Comparison of ENCODE assay signal across 8 cellular contexts in the genomic region with DNA sequence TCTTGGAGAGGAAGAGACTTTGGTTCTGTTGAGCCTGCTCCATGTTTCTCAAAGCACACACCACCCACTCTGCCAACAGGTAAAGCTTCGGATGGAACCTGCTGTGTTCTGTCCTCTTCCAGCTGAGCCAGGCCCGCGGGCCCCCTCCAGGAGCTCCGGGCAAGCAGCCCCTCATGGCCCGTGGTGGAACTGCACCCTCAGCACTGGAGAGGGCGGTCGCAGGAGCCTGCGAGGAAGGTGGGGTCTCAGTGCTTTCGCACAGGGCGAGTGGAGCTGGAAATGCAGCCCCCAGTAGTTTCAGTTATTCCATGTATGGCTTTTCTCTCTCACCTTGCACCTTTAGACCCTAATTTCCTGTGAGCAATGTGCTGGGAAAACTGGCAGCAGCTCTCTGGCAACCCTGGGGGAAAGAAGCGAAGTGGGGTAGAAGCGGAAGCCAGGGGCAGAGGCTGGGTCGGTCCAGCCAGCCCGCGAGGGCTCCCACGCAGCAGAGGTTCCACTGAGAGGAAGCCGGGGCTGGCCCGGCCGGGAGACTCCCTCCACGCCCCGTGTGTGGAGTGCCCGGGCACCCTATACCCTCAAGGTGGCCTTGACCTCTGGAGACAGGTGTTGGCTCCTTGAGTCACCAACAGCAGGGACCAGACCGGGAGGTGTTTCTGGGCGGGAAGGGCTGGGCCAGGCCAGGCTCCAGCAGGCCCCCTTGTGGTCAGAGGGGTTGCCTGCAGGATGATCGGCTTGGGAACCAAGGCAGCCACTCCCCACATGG.
DNase-seq lines count a peak whose midpoint lies in the region; ATAC-seq and TF ChIP-seq lines count a peak whose summit lies in the region.

No MANE protein-coding gene starts in this region.

- no peaks in the 10 kb centered on the region for H3K36me3 ChIP-seq in ES-I3 (ENCODE audit: insufficient read depth, low read length)

- H3K4me1 Mint-ChIP-seq in T-helper 17 cell, result peaks cover 14% of the 10 kb centered on the region

- ATAC-seq in GM21737 (IDR thresholded peaks at IDR 0.05; ENCODE audit: unreplicated experiment) (peak; percentile 76), T-helper 17 cell (peak; percentile 90)

- in situ Hi-C loops in KBM-7 (cut with MboI; ENCODE audit: low pct_unique_long_range_greater_than_20kb, low sequenced_read_pairs), result no loop called here
- in situ Hi-C loops in astrocyte of the cerebellum (cut with HindIII; ENCODE audit: low sequenced_read_pairs), result no loop called here

- TF ChIP-seq CTCF in astrocyte of the cerebellum (IDR thresholded peaks at IDR 0.05; ENCODE audit: low read depth, low read length, missing control alignments), result peak; percentile 80

- H3K4me3 Mint-ChIP-seq in T-helper 17 cell, result peak overlapping the region; percentile 80

- H3K4me3 ChIP-seq in astrocyte of the cerebellum (ENCODE audit: low read depth, low read length), result peak overlapping the region; percentile 22

- H3K4me1 ChIP-seq in ES-I3 (ENCODE audit: insufficient read depth, low read length), result no peaks in the 10 kb centered on the region

- no peak overlapping the region for H3K27ac Mint-ChIP-seq in T-helper 17 cell

- peaks cover 3% of the 10 kb centered on the region for H3K36me3 Mint-ChIP-seq in T-helper 17 cell (ENCODE audit: low read depth)

- peaks cover 7% of the 10 kb centered on the region for H3K27me3 Mint-ChIP-seq in T-helper 17 cell

- H3K9me3 ChIP-seq in ES-I3 (ENCODE audit: control insufficient read depth, insufficient read depth, low read length) (no peaks in the 10 kb centered on the region), T-helper 17 cell (ENCODE audit: control insufficient read depth, low read length, poor library complexity, severe bottlenecking) (no peaks in the 10 kb centered on the region)

- peak overlapping the region; percentile 36; the same call in 1 of the 2 replicates for H3K9ac ChIP-seq in ES-I3 (ENCODE audit: low read depth, low read length)

- DNase-seq in KBM-7 (peak; percentile 79), T-helper 17 cell (peak; percentile 21 to 44 (median 31)), astrocyte of the cerebellum (ENCODE audit: low read depth) (no peak), islet precursor cell (peak; percentile 89), NCI-H2171 (lab: John Stamatoyannopoulos, UW) (no peak)
- peak; percentile 79 for DNase-seq in stimulated activated CD4-positive, alpha-beta T cell treated with anti-CD3 and anti-CD28 coated beads, Interleukin-1b, Interleukin-23, amount 100 ng/mL, for 48 hours

Comparison
In these comparisons a context has a peak if more than half of its experiments do, and no peak if none do; other contexts are left out.
1. DNase-seq: peak in KBM-7 (single experiment), T-helper 17 cell (3 of 3), islet precursor cell (single experiment) and stimulated activated CD4-positive, alpha-beta T cell treated with anti-CD3 and anti-CD28 coated beads, Interleukin-1b, Interleukin-23, amount 100 ng/mL, for 48 hours (single experiment); none in astrocyte of the cerebellum (single experiment) and NCI-H2171 (single experiment).